Comparison of ENCODE assay signal across 8 cellular contexts in genomic region chr7:141071260-141071854, GRCh38. TPM values are rescaled to one million over a fixed set of nuclear protein-coding genes. Genes with fewer than 3 reads are reported as not detected.
A peak's percentile ranks its signal among the peaks of the same experiment; 100 is the strongest.
DNase-seq lines count a peak whose midpoint lies in the region; ATAC-seq and TF ChIP-seq lines count a peak whose summit lies in the region.

No MANE protein-coding gene starts in this region.

- H4K20me1 ChIP-seq in fibroblast of lung (ENCODE audit: control insufficient read depth, extremely low read depth, insufficient read depth, low read length), result no peaks in the 10 kb centered on the region

- no peaks in the 10 kb centered on the region for H3K9me3 Mint-ChIP-seq in natural killer cell

- in situ Hi-C loops in GM13977 (cut with MboI; ENCODE audit: low pct_unique_long_range_greater_than_20kb, low sequenced_read_pairs, unreplicated experiment) (no loop called here), transverse colon (cut with MboI; ENCODE audit: low pct_ligation_motif_present in 1 of 4, low pct_unique_long_range_greater_than_20kb in 1 of 4, low sequenced_read_pairs in 3 of 4) (no loop called here)

- TF ChIP-seq EP300 in transverse colon (IDR thresholded peaks at IDR 0.05; ENCODE audit: low read depth), result no peak

- intact Hi-C loops in natural killer cell (cut with micrococcal nuclease) (no loop called here), transverse colon (cut with DNase I; ENCODE audit: low total_unique reads) (no loop called here)

- no peaks in the 10 kb centered on the region for H3K79me2 ChIP-seq in fibroblast of lung (ENCODE audit: control insufficient read depth, insufficient read depth, low read length)

- no peak overlapping the region for H3K27ac Mint-ChIP-seq in natural killer cell

- peaks cover 42 to 43% of the 10 kb centered on the region in 2 donors for H3K27me3 Mint-ChIP-seq in natural killer cell (ENCODE audit: low read depth in 2 of 2)

- H3K36me3 ChIP-seq in fibroblast of lung (ENCODE audit: control insufficient read depth, insufficient read depth, low read length) (no peaks in the 10 kb centered on the region), transverse colon (no peaks in the 10 kb centered on the region)

- peak overlapping the region; percentile 82 for H3K4me3 Mint-ChIP-seq in natural killer cell

- H3K4me1 Mint-ChIP-seq in natural killer cell, result peaks cover 20 to 25% of the 10 kb centered on the region in 2 donors

- WGBS in transverse colon (ENCODE audit: low coverage in 1 of 2), 2 donors, result 6 to 7% methylated on average over 7 to 30 of the region's 30 CpGs

- TF ChIP-seq POLR2A in transverse colon (IDR thresholded peaks at IDR 0.05), result no peak

- peak; percentile 40 for DNase-seq in GM13977 (ENCODE audit: low spot score)
- peak; percentile 87 for DNase-seq in NCI-H2227 treated with DMSO at 0.1 percent for 48 hours (lab: John Stamatoyannopoulos, UW)
- DNase-seq in activated CD8-positive, alpha-beta memory T cell treated with anti-CD3 and anti-CD28 coated beads, Interleukin-2, amount 50 U/mL, for 48 hours, result peak; percentile 72
- peak in 1 of 2 donors; percentile 49 for DNase-seq in fibroblast of lung (ENCODE audit: low read depth in 2 of 2)
- no peak for DNase-seq in natural killer cell
- DNase-seq in transverse colon, result peak; percentile 10

- no peak overlapping the region for H3K27ac ChIP-seq in fibroblast of lung (ENCODE audit: insufficient read depth, low read length)
- H3K27ac ChIP-seq in transverse colon, result no peak overlapping the region

- H3K27me3 ChIP-seq in fibroblast of lung (ENCODE audit: control insufficient read depth, insufficient read depth, low read length) (peaks cover 31% of the 10 kb centered on the region), transverse colon (peaks cover 74% of the 10 kb centered on the region)

- ATAC-seq in natural killer cell (no peak), HG03521 (IDR thresholded peaks at IDR 0.05; ENCODE audit: unreplicated experiment) (no peak), HG02852 (IDR thresholded peaks at IDR 0.05; ENCODE audit: unreplicated experiment) (no peak)

- peak overlapping the region; percentile 73 for H3K4me2 ChIP-seq in fibroblast of lung (ENCODE audit: extremely low read depth, insufficient read depth, low read length)

- TF ChIP-seq CTCF in GM13977 (IDR thresholded peaks at IDR 0.05; ENCODE audit: extremely low read depth, insufficient read depth, missing control alignments), result peak; percentile 10
- no peak for TF ChIP-seq CTCF in fibroblast of lung (conservative IDR thresholded peaks at IDR 0.05 in 1 of 2, IDR thresholded peaks at IDR 0.05 in 1 of 2; ENCODE audit: low read depth in 1 of 2, low read length in 2 of 2)
- TF ChIP-seq CTCF in natural killer cell (IDR thresholded peaks at IDR 0.05), result no peak
- TF ChIP-seq CTCF in transverse colon (IDR thresholded peaks at IDR 0.05), result no peak

- H3K4me3 ChIP-seq in fibroblast of lung (replicated peaks in 1 of 4; ENCODE audit: control extremely low read depth in 1 of 4, insufficient read depth in 1 of 4, low read depth in 3 of 4, low read length in 4 of 4), result peak overlapping the region; percentile 25 to 58 (median 44)
- peak overlapping the region in 3 of 4 donors; percentile 30 to 49 (median 38) for H3K4me3 ChIP-seq in transverse colon

- H3K4me1 ChIP-seq in fibroblast of lung (ENCODE audit: control insufficient read depth, extremely low read depth, insufficient read depth, low read length) (no peaks in the 10 kb centered on the region), transverse colon (peaks cover 7 to 42% (median 32%) of the 10 kb centered on the region in 4 donors)

- H3K9ac ChIP-seq in fibroblast of lung (ENCODE audit: insufficient read depth, low read length), result no peak overlapping the region

- H3K36me3 Mint-ChIP-seq in natural killer cell, result no peaks in the 10 kb centered on the region

- no peak overlapping the region for H2AFZ ChIP-seq in fibroblast of lung (ENCODE audit: low read length)

- no peaks in the 10 kb centered on the region for H3K9me3 ChIP-seq in fibroblast of lung (ENCODE audit: control insufficient read depth, insufficient read depth, low read depth, low read length)
- no peaks in the 10 kb centered on the region for H3K9me3 ChIP-seq in transverse colon

RNA-seq across cellular contexts. Expression of gene TMEM178B, which starts 2.5 kb away (rescaled TPM):
- total RNA-seq in fibroblast of lung (under 0.01 TPM in 2 replicates), natural killer cell (not detected), transverse colon (under 1 TPM; 0.32 to 0.82 (median 0.39) TPM)
- 0.02 and 0.14 TPM in 2 replicates for polyA plus RNA-seq in fibroblast of lung
- 0.01 and 0.08 TPM in 2 replicates for polyA plus RNA-seq in fibroblast of lung (2012)
- 0.35 TPM in 1 of 2 replicates, not detected in the other for polyA minus RNA-seq in fibroblast of lung (ENCODE audit: low replicate concordance)

RNA-seq across cellular contexts. Expression of gene MRPS33, which starts 56.6 kb away (rescaled TPM):
- total RNA-seq in fibroblast of lung, result 30.6 and 40.1 TPM in 2 replicates
- 64.8 and 73.6 TPM in 2 replicates for polyA plus RNA-seq in fibroblast of lung
- 90.5 and 107 TPM in 2 replicates for polyA plus RNA-seq in fibroblast of lung (2012)
- 0.08 and 9.4 TPM in 2 replicates for polyA minus RNA-seq in fibroblast of lung (ENCODE audit: low replicate concordance)
- 10 to 100 TPM; 12.8 to 14.1 (median 13.7) TPM for total RNA-seq in natural killer cell
- 10 to 100 TPM in 2 of 4 donors, under 1 TPM in 2; 0.60 to 37.1 (median 12.0) TPM for total RNA-seq in transverse colon
